Comparison of ENCODE assay signal across 6 cellular contexts in genomic region chr5:176831425-176831824, GRCh38. TPM values are rescaled to one million over a fixed set of nuclear protein-coding genes. Genes with fewer than 3 reads are reported as not detected.
"Had no signal": no experiment of that assay in that cellular context is flagged by ENCODE, and none has a peak within 500 bp of the region (broad histone marks: within the 10 kb centered on the region; RNA-seq: fewer than 3 reads in every experiment).

No MANE protein-coding gene starts in this region.

- H3K4me2 ChIP-seq: GM23338 had no signal

- DNase-seq: H7, IMR-90 had no signal

- FAIRE-seq: K562 had no signal

- H3K9me3 Mint-ChIP-seq: GM23338 had no signal

- H3K9me3 ChIP-seq: HAP-1 had no signal

- H3K4me3 Mint-ChIP-seq: GM23338 had no signal

- ATAC-seq: GM23338, HCT116, K562 had no signal

- H3K27ac Mint-ChIP-seq: GM23338 had no signal

- H2AFZ ChIP-seq: GM23338 had no signal

- H3K4me1 ChIP-seq: HAP-1 had no signal

- H3K36me3 ChIP-seq: HAP-1 had no signal

- H3K4me3 ChIP-seq: GM23338, HAP-1, K562 had no signal

RNA-seq across cellular contexts. Expression of gene UNC5A, which starts 21.1 kb away (rescaled TPM):
- total RNA-seq: IMR-90, K562 had no signal
- polyA plus RNA-seq: IMR-90, K562 had no signal
